Comparison of ENCODE assay signal across 12 cellular contexts in the genomic region with DNA sequence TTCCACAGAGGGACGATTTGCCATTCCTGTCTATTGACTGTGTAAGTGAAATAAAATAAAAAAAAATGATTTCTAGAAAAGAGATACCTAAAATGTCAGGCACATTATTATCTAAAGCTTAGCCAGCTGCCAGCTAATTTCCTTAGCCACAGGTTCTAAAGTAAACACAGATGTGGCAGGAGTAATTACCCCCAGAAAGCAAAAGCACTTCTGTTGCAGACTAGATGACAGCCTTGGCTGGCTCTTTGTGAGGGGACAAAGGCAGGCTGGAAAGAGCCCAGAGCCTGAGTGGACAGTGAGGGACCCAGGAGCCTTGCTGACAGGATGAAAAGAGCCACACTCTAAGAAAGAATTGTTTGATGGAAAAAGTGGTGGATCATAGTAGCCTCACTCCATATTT.
DNase-seq lines count a peak whose midpoint lies in the region; ATAC-seq lines count a peak whose summit lies in the region.
"Had no signal": no experiment of that assay in that cellular context is flagged by ENCODE, and none has a peak within 500 bp of the region (broad histone marks: within the 10 kb centered on the region; RNA-seq: fewer than 3 reads in every experiment).

No MANE protein-coding gene starts in this region.

- no peak overlapping the region for H3K4me3 Mint-ChIP-seq in stimulated activated naive CD8-positive, alpha-beta T cell treated with anti-CD3 and anti-CD28 coated beads, Interleukin-15, amount 100 ng/mL, for 72 hours
- H3K4me3 Mint-ChIP-seq: activated T-cell treated with anti-CD3 and anti-CD28 coated beads, Interleukin-2, amount 50 U/mL, for 24 hours; central memory CD8-positive, alpha-beta T cell had no signal

- H3K9me3 Mint-ChIP-seq in stimulated activated naive CD8-positive, alpha-beta T cell treated with anti-CD3 and anti-CD28 coated beads, Interleukin-15, amount 100 ng/mL, for 72 hours = no peaks in the 10 kb centered on the region
- H3K9me3 Mint-ChIP-seq: activated T-cell treated with anti-CD3 and anti-CD28 coated beads, Interleukin-2, amount 50 U/mL, for 24 hours had no signal

- DNase-seq in DMS153 (lab: John Stamatoyannopoulos, UW) (peak; percentile 81), NCI-H187 (lab: John Stamatoyannopoulos, UW) (peak; percentile 38 to 46), RPMI8226 (peak; percentile 4), left colon (peak in 1 of 2 donors; percentile 4), putamen (ENCODE audit: low spot score) (no peak)
- DNase-seq in stimulated activated naive CD8-positive, alpha-beta T cell treated with anti-CD3 and anti-CD28 coated beads, Interleukin-15, amount 100 ng/mL, for 72 hours = no peak
- DNase-seq: activated T-cell treated with anti-CD3 and anti-CD28 coated beads, Interleukin-2, amount 50 U/mL, for 24 hours; hippocampal formation; stimulated activated CD4-positive, alpha-beta T cell treated with anti-CD3 and anti-CD28 coated beads, Interleukin-4, amount 100 ng/mL, for 1 hour had no signal

- no peak overlapping the region for H3K27ac Mint-ChIP-seq in stimulated activated naive CD8-positive, alpha-beta T cell treated with anti-CD3 and anti-CD28 coated beads, Interleukin-15, amount 100 ng/mL, for 72 hours
- H3K27ac Mint-ChIP-seq: activated T-cell treated with anti-CD3 and anti-CD28 coated beads, Interleukin-2, amount 50 U/mL, for 24 hours had no signal

- ATAC-seq in left colon (peak; percentile 87), GM21447 (IDR thresholded peaks at IDR 0.05; ENCODE audit: unreplicated experiment) (no peak), HG03520 (IDR thresholded peaks at IDR 0.05; ENCODE audit: unreplicated experiment) (no peak)
- ATAC-seq in stimulated activated naive CD8-positive, alpha-beta T cell treated with anti-CD3 and anti-CD28 coated beads, Interleukin-15, amount 100 ng/mL, for 72 hours = no peak

- H3K4me1 Mint-ChIP-seq in stimulated activated naive CD8-positive, alpha-beta T cell treated with anti-CD3 and anti-CD28 coated beads, Interleukin-15, amount 100 ng/mL, for 72 hours = no peaks in the 10 kb centered on the region
- H3K4me1 Mint-ChIP-seq: central memory CD8-positive, alpha-beta T cell had no signal

- no peaks in the 10 kb centered on the region for H3K27me3 Mint-ChIP-seq in stimulated activated naive CD8-positive, alpha-beta T cell treated with anti-CD3 and anti-CD28 coated beads, Interleukin-15, amount 100 ng/mL, for 72 hours
- H3K27me3 Mint-ChIP-seq: activated T-cell treated with anti-CD3 and anti-CD28 coated beads, Interleukin-2, amount 50 U/mL, for 24 hours; central memory CD8-positive, alpha-beta T cell had no signal

- intact Hi-C loops in left colon (cut with DNase I, micrococcal nuclease) = no loop called here

Comparison
In these comparisons a context has a peak if more than half of its experiments do, and no peak if none do; other contexts are left out.
1. DNase-seq: peak in DMS153 (single experiment), NCI-H187 (2 of 2) and RPMI8226 (single experiment); none in stimulated activated naive CD8-positive, alpha-beta T cell treated with anti-CD3 and anti-CD28 coated beads, Interleukin-15, amount 100 ng/mL, for 72 hours (0 of 2) and putamen (single experiment).